ENCODE assay signal across 27 cellular contexts in genomic region chr5:108524564-108524963, GRCh38.
"Had no signal": no experiment of that assay in that cellular context is flagged by ENCODE, and none has a peak within 500 bp of the region (broad histone marks: within the 10 kb centered on the region; RNA-seq: fewer than 3 reads in every experiment).

No MANE protein-coding gene starts in this region.

- DNase-seq: activated CD4-positive, alpha-beta T cell treated with anti-CD3 and anti-CD28 coated beads for 48 hours; activated CD4-positive, alpha-beta T cell treated with anti-CD3 and anti-CD28 coated beads, Interleukin-2, amount 50 U/mL, for 4 hours; activated CD4-positive, CD25-positive, alpha-beta regulatory T cell treated with anti-CD3 and anti-CD28 coated beads, Interleukin-2, amount 50 U/mL, for 72 hours; activated CD8-positive, alpha-beta memory T cell treated with anti-CD3 and anti-CD28 coated beads, Interleukin-2, amount 50 U/mL, for 48 hours; activated CD8-positive, alpha-beta T cell treated with anti-CD3 and anti-CD28 coated beads, Interleukin-2, amount 10 ng/mL, durations not matched to agents 7 days and 5 days; activated naive CD4-positive, alpha-beta T cell treated with anti-CD3 and anti-CD28 coated beads, Interleukin-2, amount 50 U/mL, for 16 hours; activated naive CD8-positive, alpha-beta T cell treated with anti-CD3 and anti-CD28 coated beads, Interleukin-2, amount 10 ng/mL, durations not matched to agents 7 days and 5 days; activated T-cell treated with anti-CD3 and anti-CD28 coated beads, Interleukin-2, amount 50 U/mL, for 1 hour; aorta; central memory CD4-positive, alpha-beta T cell; KBM-7; MV-4-11; NCI-H1092 treated with DMSO at 0.1 percent for 48 hours; NCI-H1436; NCI-H187; NCI-H2081; NCI-H446; NCI-H524; Peyer's patch; Right ventricle myocardium superior; T-helper 9 cell had no signal

- H3K4me1 ChIP-seq: SJSA1 had no signal

- H3K4me3 ChIP-seq: Peyer's patch, SJSA1 had no signal

- H3K36me3 ChIP-seq: Peyer's patch, SJSA1 had no signal

- H3K27ac ChIP-seq: Peyer's patch, RWPE1, SJSA1 had no signal

- FAIRE-seq: bronchial epithelial cell had no signal

- ATAC-seq: activated CD8-positive, alpha-beta T cell treated with anti-CD3 and anti-CD28 coated beads, Interleukin-2, amount 10 ng/mL, durations not matched to agents 7 days and 5 days; SK-N-SH treated with all-trans-retinoic acid at 6 μM for 48 hours; WTC11 had no signal

- H3K9me3 ChIP-seq: Peyer's patch, SJSA1 had no signal

- H3K4me3 Mint-ChIP-seq: activated CD8-positive, alpha-beta T cell treated with anti-CD3 and anti-CD28 coated beads, Interleukin-2, amount 10 ng/mL, durations not matched to agents 7 days and 5 days; activated naive CD8-positive, alpha-beta T cell treated with anti-CD3 and anti-CD28 coated beads, Interleukin-2, amount 10 ng/mL, durations not matched to agents 7 days and 5 days; T-helper 1 cell treated with Interleukin-12 subunit alpha and Interleukin-12 subunit beta and Interleukin-4 antibody, amounts not matched to agents 30 μg/mL and 1 μg/mL, for 36 hours; WTC11 had no signal

- H3K36me3 Mint-ChIP-seq: activated naive CD8-positive, alpha-beta T cell treated with anti-CD3 and anti-CD28 coated beads, Interleukin-2, amount 10 ng/mL, durations not matched to agents 7 days and 5 days had no signal

- H3K4me1 Mint-ChIP-seq: activated naive CD8-positive, alpha-beta T cell treated with anti-CD3 and anti-CD28 coated beads, Interleukin-2, amount 10 ng/mL, durations not matched to agents 7 days and 5 days had no signal

- H3K27me3 ChIP-seq: Peyer's patch, SJSA1 had no signal

- H3K27ac Mint-ChIP-seq: activated CD8-positive, alpha-beta T cell treated with anti-CD3 and anti-CD28 coated beads, Interleukin-2, amount 10 ng/mL, durations not matched to agents 7 days and 5 days; activated naive CD8-positive, alpha-beta T cell treated with anti-CD3 and anti-CD28 coated beads, Interleukin-2, amount 10 ng/mL, durations not matched to agents 7 days and 5 days; T-helper 1 cell treated with Interleukin-12 subunit alpha and Interleukin-12 subunit beta and Interleukin-4 antibody, amounts not matched to agents 30 μg/mL and 1 μg/mL, for 36 hours; WTC11 had no signal
